1 cellular context compared by ENCODE assay signal in genomic region chr13:80361883-80362327, GRCh38.
TF ChIP-seq lines count a peak whose summit lies in the region.

No MANE protein-coding gene starts in this region.

TF ChIP-seq in GM23338, 12 proteins besides CTCF, POLR2A, EP300 and RAD21 (continued from another document):
- TF ChIP-seq ZNF462 (CRISPR knock-in tag; IDR thresholded peaks at IDR 0.05) (no peak), STAT1 (IDR thresholded peaks at IDR 0.05; ENCODE audit: unreplicated experiment) (no peak), POLR2AphosphoS5 (IDR thresholded peaks at IDR 0.05; ENCODE audit: low read depth) (no peak), JUNB (IDR thresholded peaks at IDR 0.05; ENCODE audit: unreplicated experiment) (no peak), EZH2phosphoT487 (IDR thresholded peaks at IDR 0.05; ENCODE audit: unreplicated experiment) (no peak)
- TF ChIP-seq, protein P1, sequence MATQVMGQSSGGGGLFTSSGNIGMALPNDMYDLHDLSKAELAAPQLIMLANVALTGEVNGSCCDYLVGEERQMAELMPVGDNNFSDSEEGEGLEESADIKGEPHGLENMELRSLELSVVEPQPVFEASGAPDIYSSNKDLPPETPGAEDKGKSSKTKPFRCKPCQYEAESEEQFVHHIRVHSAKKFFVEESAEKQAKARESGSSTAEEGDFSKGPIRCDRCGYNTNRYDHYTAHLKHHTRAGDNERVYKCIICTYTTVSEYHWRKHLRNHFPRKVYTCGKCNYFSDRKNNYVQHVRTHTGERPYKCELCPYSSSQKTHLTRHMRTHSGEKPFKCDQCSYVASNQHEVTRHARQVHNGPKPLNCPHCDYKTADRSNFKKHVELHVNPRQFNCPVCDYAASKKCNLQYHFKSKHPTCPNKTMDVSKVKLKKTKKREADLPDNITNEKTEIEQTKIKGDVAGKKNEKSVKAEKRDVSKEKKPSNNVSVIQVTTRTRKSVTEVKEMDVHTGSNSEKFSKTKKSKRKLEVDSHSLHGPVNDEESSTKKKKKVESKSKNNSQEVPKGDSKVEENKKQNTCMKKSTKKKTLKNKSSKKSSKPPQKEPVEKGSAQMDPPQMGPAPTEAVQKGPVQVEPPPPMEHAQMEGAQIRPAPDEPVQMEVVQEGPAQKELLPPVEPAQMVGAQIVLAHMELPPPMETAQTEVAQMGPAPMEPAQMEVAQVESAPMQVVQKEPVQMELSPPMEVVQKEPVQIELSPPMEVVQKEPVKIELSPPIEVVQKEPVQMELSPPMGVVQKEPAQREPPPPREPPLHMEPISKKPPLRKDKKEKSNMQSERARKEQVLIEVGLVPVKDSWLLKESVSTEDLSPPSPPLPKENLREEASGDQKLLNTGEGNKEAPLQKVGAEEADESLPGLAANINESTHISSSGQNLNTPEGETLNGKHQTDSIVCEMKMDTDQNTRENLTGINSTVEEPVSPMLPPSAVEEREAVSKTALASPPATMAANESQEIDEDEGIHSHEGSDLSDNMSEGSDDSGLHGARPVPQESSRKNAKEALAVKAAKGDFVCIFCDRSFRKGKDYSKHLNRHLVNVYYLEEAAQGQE (IDR thresholded peaks at IDR 0.05; ENCODE audit: unreplicated experiment), result no peak
